20 cellular contexts compared by ENCODE assay signal in the genomic region with DNA sequence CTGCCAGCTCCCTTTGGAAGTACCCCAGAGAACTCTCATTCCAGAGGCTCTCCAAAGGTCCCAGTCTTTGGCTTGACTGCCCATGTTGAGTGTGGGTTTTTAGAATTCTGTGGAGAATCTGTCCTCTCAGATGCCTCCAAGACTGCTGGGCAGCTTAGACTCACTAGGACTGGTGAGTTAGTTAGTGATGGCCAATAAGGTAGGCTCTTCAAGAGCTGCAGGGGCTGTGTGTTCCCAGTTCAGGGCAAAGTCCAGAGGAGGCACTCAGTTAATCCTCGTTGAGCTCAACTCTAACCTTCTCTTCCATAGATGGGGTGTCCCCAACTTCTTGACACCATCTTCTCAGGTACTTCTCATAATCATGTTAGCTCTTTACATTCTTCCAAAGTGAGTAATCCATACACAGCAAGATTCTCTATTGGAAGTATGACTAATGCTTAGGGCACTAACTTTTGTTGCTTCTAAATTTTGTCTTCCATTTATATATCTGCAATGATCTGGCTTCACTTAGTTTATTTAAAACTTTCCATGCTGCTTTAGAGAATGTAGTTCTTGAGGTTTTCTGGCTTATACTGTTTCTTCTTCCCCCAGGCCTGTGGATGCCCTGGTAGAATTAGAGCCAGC.
DNase-seq lines count a peak whose midpoint lies in the region; ATAC-seq and TF ChIP-seq lines count a peak whose summit lies in the region.
"Had no signal": no experiment of that assay in that cellular context is flagged by ENCODE, and none has a peak within 500 bp of the region (broad histone marks: within the 10 kb centered on the region; RNA-seq: fewer than 3 reads in every experiment).

No MANE protein-coding gene starts in this region.

- no peak overlapping the region for H3K27ac Mint-ChIP-seq in stimulated activated naive B cell treated with anti-CD40 and anti-IgM and Interleukin-4, amounts not matched to agents 10 μg/mL and 1 μg/mL and 100 μg/mL, for 72 hours
- H3K27ac Mint-ChIP-seq: activated CD4-positive, alpha-beta T cell treated with anti-CD3 and anti-CD28 coated beads, Interleukin-2, amount 10 ng/mL, durations not matched to agents 24 days and 14 days; activated naive CD8-positive, alpha-beta T cell treated with anti-CD3 and anti-CD28 coated beads, Interleukin-2, amount 10 ng/mL, durations not matched to agents 7 days and 5 days; nephron progenitor cell had no signal

- CTCF ChIA-PET in RWPE1 (lab: Yijun Ruan, JAX), result interaction anchor here (0.6 to 0.8 kb wide), 2 partner anchors 51 to 539 kb away, joined by 3 to 5 read pairs; no protein-coding TSS in a partner anchor

- no peaks in the 10 kb centered on the region for H3K9me3 Mint-ChIP-seq in stimulated activated naive B cell treated with anti-CD40 and anti-IgM and Interleukin-4, amounts not matched to agents 10 μg/mL and 1 μg/mL and 100 μg/mL, for 72 hours
- H3K9me3 Mint-ChIP-seq: activated CD4-positive, alpha-beta T cell treated with anti-CD3 and anti-CD28 coated beads, Interleukin-2, amount 10 ng/mL, durations not matched to agents 24 days and 14 days; activated naive CD8-positive, alpha-beta T cell treated with anti-CD3 and anti-CD28 coated beads, Interleukin-2, amount 10 ng/mL, durations not matched to agents 7 days and 5 days; nephron progenitor cell had no signal

- H3K4me3 ChIP-seq in skeletal muscle cell (ENCODE audit: low read depth, low read length), result no peak overlapping the region
- H3K4me3 ChIP-seq: lung, sigmoid colon, upper lobe of right lung had no signal

- no peak for TF ChIP-seq CTCF in RWPE1 (conservative IDR thresholded peaks at IDR 0.05; ENCODE audit: low read depth)

- no peak for ATAC-seq in stimulated activated naive B cell treated with anti-CD40 and anti-IgM and Interleukin-4, amounts not matched to agents 10 μg/mL and 1 μg/mL and 100 μg/mL, for 72 hours (replicated peaks)
- ATAC-seq: upper lobe of right lung had no signal

- no peaks in the 10 kb centered on the region for H3K4me1 Mint-ChIP-seq in stimulated activated naive B cell treated with anti-CD40 and anti-IgM and Interleukin-4, amounts not matched to agents 10 μg/mL and 1 μg/mL and 100 μg/mL, for 72 hours
- H3K4me1 Mint-ChIP-seq: activated CD4-positive, alpha-beta T cell treated with anti-CD3 and anti-CD28 coated beads, Interleukin-2, amount 10 ng/mL, durations not matched to agents 24 days and 14 days; activated naive CD8-positive, alpha-beta T cell treated with anti-CD3 and anti-CD28 coated beads, Interleukin-2, amount 10 ng/mL, durations not matched to agents 7 days and 5 days had no signal

- H3K4me3 Mint-ChIP-seq in stimulated activated naive B cell treated with anti-CD40 and anti-IgM and Interleukin-4, amounts not matched to agents 10 μg/mL and 1 μg/mL and 100 μg/mL, for 72 hours, result no peak overlapping the region
- H3K4me3 Mint-ChIP-seq: activated CD4-positive, alpha-beta T cell treated with anti-CD3 and anti-CD28 coated beads, Interleukin-2, amount 10 ng/mL, durations not matched to agents 24 days and 14 days; activated naive CD8-positive, alpha-beta T cell treated with anti-CD3 and anti-CD28 coated beads, Interleukin-2, amount 10 ng/mL, durations not matched to agents 7 days and 5 days; nephron progenitor cell had no signal

- H3K27me3 Mint-ChIP-seq in stimulated activated naive B cell treated with anti-CD40 and anti-IgM and Interleukin-4, amounts not matched to agents 10 μg/mL and 1 μg/mL and 100 μg/mL, for 72 hours, result no peaks in the 10 kb centered on the region
- H3K27me3 Mint-ChIP-seq: activated CD4-positive, alpha-beta T cell treated with anti-CD3 and anti-CD28 coated beads, Interleukin-2, amount 10 ng/mL, durations not matched to agents 24 days and 14 days; activated naive CD8-positive, alpha-beta T cell treated with anti-CD3 and anti-CD28 coated beads, Interleukin-2, amount 10 ng/mL, durations not matched to agents 7 days and 5 days had no signal

- H3K36me3 Mint-ChIP-seq in stimulated activated naive B cell treated with anti-CD40 and anti-IgM and Interleukin-4, amounts not matched to agents 10 μg/mL and 1 μg/mL and 100 μg/mL, for 72 hours, result peaks cover 2 to 8% of the 10 kb centered on the region in 2 donors
- H3K36me3 Mint-ChIP-seq: activated naive CD8-positive, alpha-beta T cell treated with anti-CD3 and anti-CD28 coated beads, Interleukin-2, amount 10 ng/mL, durations not matched to agents 7 days and 5 days had no signal

- no peak overlapping the region for H3K27ac ChIP-seq in RWPE1
- H3K27ac ChIP-seq: epithelial cell of prostate, upper lobe of right lung had no signal

- DNase-seq in HCEC 1CT (peak; percentile 56), RWPE1 (ENCODE audit: low spot score) (peak; percentile 42), fibroblast of gingiva (ENCODE audit: low read depth) (peak; percentile 9), skeletal muscle cell (ENCODE audit: low read depth) (peak; percentile 3), inferior parietal cortex (ENCODE audit: extremely low spot score) (no peak), OCI-M2 (lab: John Stamatoyannopoulos, UW; ENCODE audit: unreplicated experiment) (no peak)
- no peak for DNase-seq in stimulated activated naive B cell treated with anti-CD40 and anti-IgM and Interleukin-4, amounts not matched to agents 10 μg/mL and 1 μg/mL and 100 μg/mL, for 72 hours
- no peak for DNase-seq in stimulated activated CD8-positive, alpha-beta memory T cell treated with anti-CD3 and anti-CD28 coated beads, Interleukin-4, amount 100 ng/mL, for 48 hours
- DNase-seq: activated CD4-positive, alpha-beta T cell treated with anti-CD3 and anti-CD28 coated beads, Interleukin-2, amount 10 ng/mL, durations not matched to agents 24 days and 14 days; activated naive CD8-positive, alpha-beta T cell treated with anti-CD3 and anti-CD28 coated beads, Interleukin-2, amount 10 ng/mL, durations not matched to agents 7 days and 5 days; activated T-cell treated with anti-CD3 and anti-CD28 coated beads, Interleukin-2, amount 50 U/mL, for 1 hour; NCI-H187; NCI-H526 treated with DMSO at 0.1 percent for 48 hours; nephron progenitor cell; SHP77 treated with DMSO at 0.1 percent for 48 hours; sigmoid colon; stimulated activated naive CD4-positive, alpha-beta T cell; upper lobe of right lung had no signal

- POLR2A ChIA-PET in RWPE1 (lab: Yijun Ruan, JAX; ENCODE audit: low non-redundant PET), result no interaction called here

Comparison
In these comparisons a context has a peak if more than half of its experiments do, and no peak if none do; other contexts are left out.
1. DNase-seq: peak in HCEC 1CT (single experiment), RWPE1 (single experiment), fibroblast of gingiva (single experiment) and skeletal muscle cell (single experiment); none in inferior parietal cortex (single experiment), stimulated activated naive B cell treated with anti-CD40 and anti-IgM and Interleukin-4, amounts not matched to agents 10 μg/mL and 1 μg/mL and 100 μg/mL, for 72 hours (single experiment), OCI-M2 (single experiment) and stimulated activated CD8-positive, alpha-beta memory T cell treated with anti-CD3 and anti-CD28 coated beads, Interleukin-4, amount 100 ng/mL, for 48 hours (single experiment).